In the genomic region with DNA sequence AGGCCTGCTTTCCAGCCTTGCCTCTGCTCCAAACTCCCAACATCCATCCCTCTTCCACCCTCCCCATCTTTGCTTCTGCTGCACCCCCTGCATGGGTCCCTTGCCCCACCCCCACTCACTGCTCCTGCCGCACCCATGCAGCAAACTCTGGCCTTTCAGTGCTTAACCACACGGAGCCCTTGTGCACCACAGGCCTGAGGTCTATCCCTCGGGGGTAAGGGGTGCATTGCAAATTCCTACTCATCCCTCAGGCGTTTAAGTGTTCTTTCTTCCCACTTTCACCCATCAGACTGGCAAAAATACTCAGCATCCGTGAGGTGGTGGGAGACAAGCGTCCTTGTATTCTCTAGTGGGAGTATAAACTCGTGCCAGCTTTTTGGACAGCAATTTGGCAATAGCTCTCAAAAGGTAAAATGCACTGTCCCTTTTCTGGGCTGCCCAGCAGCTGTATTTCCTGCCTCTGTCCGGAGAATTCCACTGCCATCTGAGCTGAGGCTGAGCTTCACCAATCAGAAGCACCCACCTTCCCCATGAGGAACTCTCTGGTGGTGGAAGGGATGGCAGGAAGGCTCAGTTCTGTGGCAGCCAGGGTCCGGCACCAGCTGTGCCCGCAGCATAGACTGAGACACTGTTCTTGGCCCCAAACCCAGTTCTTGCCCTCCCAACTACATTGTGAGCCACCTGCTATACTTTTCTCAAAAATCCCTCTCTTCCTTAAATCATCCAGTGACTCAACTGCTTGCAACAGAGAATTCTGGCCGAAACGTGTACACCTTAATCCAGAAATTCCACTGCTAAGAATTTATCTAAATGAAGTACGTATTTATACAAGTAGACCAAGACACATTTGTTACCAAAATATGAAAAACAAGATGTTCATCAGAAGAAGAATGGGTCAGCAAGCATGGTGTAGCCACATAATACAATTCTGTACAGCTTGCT, we compare ENCODE assay signal across 2 cellular contexts.
A peak's percentile ranks its signal among the peaks of the same experiment; 100 is the strongest.
TF ChIP-seq lines count a peak whose summit lies in the region.

No MANE protein-coding gene starts in this region.

TF ChIP-seq in IMR-90, 13 proteins besides CTCF, POLR2A, EP300 and RAD21:
- TF ChIP-seq NFE2L2 (IDR thresholded peaks at IDR 0.05; ENCODE audit: low read depth, low read length) (no peak), BHLHE40 (IDR thresholded peaks at IDR 0.05; ENCODE audit: low read depth, low read length) (no peak), SMC3 (IDR thresholded peaks at IDR 0.05; ENCODE audit: low read depth, low read length) (no peak), CEBPB (IDR thresholded peaks at IDR 0.05; ENCODE audit: low read depth, low read length) (peak; percentile 15; the same call in 1 of the 2 replicates), MAZ (IDR thresholded peaks at IDR 0.05; ENCODE audit: borderline replicate concordance, low read depth, low read length) (no peak), CHD1 (IDR thresholded peaks at IDR 0.05; ENCODE audit: low read depth, low read length) (no peak)

TF ChIP-seq in HEK293T, 16 proteins besides CTCF, POLR2A, EP300 and RAD21:
- TF ChIP-seq HDGF (IDR thresholded peaks at IDR 0.05; ENCODE audit: borderline replicate concordance) (no peak), CTBP1 (IDR thresholded peaks at IDR 0.05; ENCODE audit: borderline replicate concordance) (no peak), BHLHE40 (IDR thresholded peaks at IDR 0.05; ENCODE audit: borderline replicate concordance) (no peak), NFRKB (IDR thresholded peaks at IDR 0.05) (no peak), ELF4 (IDR thresholded peaks at IDR 0.05) (no peak), ARNT (IDR thresholded peaks at IDR 0.05) (no peak), SUZ12 (IDR thresholded peaks at IDR 0.05) (no peak), L3MBTL2 (conservative IDR thresholded peaks at IDR 0.05) (no peak), FOXA1 (IDR thresholded peaks at IDR 0.05) (no peak), FOXK2 (IDR thresholded peaks at IDR 0.05) (no peak), ZNF384 (IDR thresholded peaks at IDR 0.05) (no peak), FOXM1 (IDR thresholded peaks at IDR 0.05; ENCODE audit: borderline replicate concordance) (no peak), SP1 (IDR thresholded peaks at IDR 0.05) (no peak), LEF1 (IDR thresholded peaks at IDR 0.05; ENCODE audit: borderline replicate concordance) (no peak), TARDBP (IDR thresholded peaks at IDR 0.05) (no peak)
- TF ChIP-seq, protein P1, sequence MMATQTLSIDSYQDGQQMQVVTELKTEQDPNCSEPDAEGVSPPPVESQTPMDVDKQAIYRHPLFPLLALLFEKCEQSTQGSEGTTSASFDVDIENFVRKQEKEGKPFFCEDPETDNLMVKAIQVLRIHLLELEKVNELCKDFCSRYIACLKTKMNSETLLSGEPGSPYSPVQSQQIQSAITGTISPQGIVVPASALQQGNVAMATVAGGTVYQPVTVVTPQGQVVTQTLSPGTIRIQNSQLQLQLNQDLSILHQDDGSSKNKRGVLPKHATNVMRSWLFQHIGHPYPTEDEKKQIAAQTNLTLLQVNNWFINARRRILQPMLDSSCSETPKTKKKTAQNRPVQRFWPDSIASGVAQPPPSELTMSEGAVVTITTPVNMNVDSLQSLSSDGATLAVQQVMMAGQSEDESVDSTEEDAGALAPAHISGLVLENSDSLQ (IDR thresholded peaks at IDR 0.05), result no peak
